In the genomic region with DNA sequence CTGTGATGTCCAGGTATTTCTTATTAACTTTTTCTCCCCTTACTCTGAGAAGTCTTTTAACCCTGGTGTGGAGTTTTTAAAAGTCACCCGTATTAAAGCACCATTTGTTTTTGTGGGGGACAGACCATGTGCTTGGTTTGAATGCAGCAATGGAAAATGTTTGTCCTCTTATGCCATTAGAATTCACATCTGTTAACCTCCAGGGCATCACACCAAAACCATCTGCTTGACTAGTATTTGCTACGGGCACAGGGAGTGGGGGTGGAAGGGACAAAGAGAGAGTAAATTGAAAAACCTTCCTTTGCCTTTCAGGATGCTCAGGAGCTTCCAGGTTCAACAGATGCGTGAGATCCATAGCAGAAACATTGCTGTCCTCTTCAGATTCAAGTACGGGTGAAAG, we compare ENCODE assay signal across 21 cellular contexts.
"Had no signal": no experiment of that assay in that cellular context is flagged by ENCODE, and none has a peak within 500 bp of the region (broad histone marks: within the 10 kb centered on the region; RNA-seq: fewer than 3 reads in every experiment).

No MANE protein-coding gene starts in this region.

- H3K4me2 ChIP-seq: hepatocyte had no signal

- DNase-seq: activated CD4-positive, alpha-beta T cell treated with anti-CD3 and anti-CD28 coated beads, Interleukin-2, amount 50 U/mL, for 4 hours; activated effector memory CD4-positive, alpha-beta T cell treated with Interleukin-2 at 50 U/mL for 16 hours; activated naive CD4-positive, alpha-beta T cell treated with anti-CD3 and anti-CD28 coated beads, Interleukin-2, amount 10 ng/mL, durations not matched to agents 7 days and 5 days; activated T-cell treated with anti-CD3 and anti-CD28 coated beads, Interleukin-2, amount 50 U/mL, for 48 hours; amygdala; immature natural killer cell; retina; sigmoid colon; stimulated activated CD4-positive, alpha-beta T cell treated with anti-CD3 and anti-CD28 coated beads, Interleukin-2, amount 100 ng/mL, for 48 hours; stimulated activated CD8-positive, alpha-beta memory T cell treated with anti-CD3 and anti-CD28 coated beads, Interleukin-4, amount 100 ng/mL, for 48 hours; stimulated activated naive B cell treated with anti-CD40 and anti-IgM and Interleukin-4, amounts not matched to agents 10 μg/mL and 1 μg/mL and 100 μg/mL, for 72 hours; T-helper 9 cell; transverse colon had no signal

- H3K9me3 Mint-ChIP-seq: activated naive CD4-positive, alpha-beta T cell treated with anti-CD3 and anti-CD28 coated beads, Interleukin-2, amount 10 ng/mL, durations not matched to agents 7 days and 5 days had no signal

- H3K36me3 Mint-ChIP-seq: activated naive CD4-positive, alpha-beta T cell treated with anti-CD3 and anti-CD28 coated beads, Interleukin-2, amount 10 ng/mL, durations not matched to agents 7 days and 5 days; immature natural killer cell; natural killer cell treated with Interleukin-12 subunit alpha and Interleukin-12 subunit beta and Interleukin-15 and Interleukin-18, amount 100 ng/mL, for 72 hours; stimulated activated naive B cell treated with anti-CD40 and anti-IgM and Interleukin-4, amounts not matched to agents 10 μg/mL and 1 μg/mL and 100 μg/mL, for 72 hours had no signal

- ATAC-seq: left lobe of liver; natural killer cell treated with Interleukin-12 subunit alpha and Interleukin-12 subunit beta and Interleukin-15 and Interleukin-18, amount 100 ng/mL, for 72 hours; stimulated activated naive B cell treated with anti-CD40 and anti-IgM and Interleukin-4, amounts not matched to agents 10 μg/mL and 1 μg/mL and 100 μg/mL, for 72 hours; WTC11 had no signal

- FAIRE-seq: urothelium cell line had no signal

- H3K4me3 ChIP-seq: hepatocyte, lung, sigmoid colon, transverse colon had no signal

- H3K9me3 ChIP-seq: sigmoid colon, transverse colon had no signal

- H3K27ac Mint-ChIP-seq: activated naive CD4-positive, alpha-beta T cell treated with anti-CD3 and anti-CD28 coated beads, Interleukin-2, amount 10 ng/mL, durations not matched to agents 7 days and 5 days; immature natural killer cell; natural killer cell treated with Interleukin-12 subunit alpha and Interleukin-12 subunit beta and Interleukin-15 and Interleukin-18, amount 100 ng/mL, for 72 hours; progenitor cell of endocrine pancreas; stimulated activated naive B cell treated with anti-CD40 and anti-IgM and Interleukin-4, amounts not matched to agents 10 μg/mL and 1 μg/mL and 100 μg/mL, for 72 hours; WTC11 had no signal

- H2AFZ ChIP-seq: hepatocyte had no signal

- H3K27me3 ChIP-seq: hepatocyte, sigmoid colon, transverse colon had no signal

- H3K79me2 ChIP-seq: hepatocyte had no signal

- H3K4me1 ChIP-seq: sigmoid colon, transverse colon had no signal

- H3K27ac ChIP-seq: epithelial cell of prostate, hepatocyte, sigmoid colon, transverse colon had no signal

- H3K36me3 ChIP-seq: sigmoid colon, transverse colon had no signal

- H3K4me3 Mint-ChIP-seq: activated naive CD4-positive, alpha-beta T cell treated with anti-CD3 and anti-CD28 coated beads, Interleukin-2, amount 10 ng/mL, durations not matched to agents 7 days and 5 days; immature natural killer cell; natural killer cell treated with Interleukin-12 subunit alpha and Interleukin-12 subunit beta and Interleukin-15 and Interleukin-18, amount 100 ng/mL, for 72 hours; stimulated activated naive B cell treated with anti-CD40 and anti-IgM and Interleukin-4, amounts not matched to agents 10 μg/mL and 1 μg/mL and 100 μg/mL, for 72 hours; WTC11 had no signal

- H3K4me1 Mint-ChIP-seq: immature natural killer cell had no signal
